In the genomic region with DNA sequence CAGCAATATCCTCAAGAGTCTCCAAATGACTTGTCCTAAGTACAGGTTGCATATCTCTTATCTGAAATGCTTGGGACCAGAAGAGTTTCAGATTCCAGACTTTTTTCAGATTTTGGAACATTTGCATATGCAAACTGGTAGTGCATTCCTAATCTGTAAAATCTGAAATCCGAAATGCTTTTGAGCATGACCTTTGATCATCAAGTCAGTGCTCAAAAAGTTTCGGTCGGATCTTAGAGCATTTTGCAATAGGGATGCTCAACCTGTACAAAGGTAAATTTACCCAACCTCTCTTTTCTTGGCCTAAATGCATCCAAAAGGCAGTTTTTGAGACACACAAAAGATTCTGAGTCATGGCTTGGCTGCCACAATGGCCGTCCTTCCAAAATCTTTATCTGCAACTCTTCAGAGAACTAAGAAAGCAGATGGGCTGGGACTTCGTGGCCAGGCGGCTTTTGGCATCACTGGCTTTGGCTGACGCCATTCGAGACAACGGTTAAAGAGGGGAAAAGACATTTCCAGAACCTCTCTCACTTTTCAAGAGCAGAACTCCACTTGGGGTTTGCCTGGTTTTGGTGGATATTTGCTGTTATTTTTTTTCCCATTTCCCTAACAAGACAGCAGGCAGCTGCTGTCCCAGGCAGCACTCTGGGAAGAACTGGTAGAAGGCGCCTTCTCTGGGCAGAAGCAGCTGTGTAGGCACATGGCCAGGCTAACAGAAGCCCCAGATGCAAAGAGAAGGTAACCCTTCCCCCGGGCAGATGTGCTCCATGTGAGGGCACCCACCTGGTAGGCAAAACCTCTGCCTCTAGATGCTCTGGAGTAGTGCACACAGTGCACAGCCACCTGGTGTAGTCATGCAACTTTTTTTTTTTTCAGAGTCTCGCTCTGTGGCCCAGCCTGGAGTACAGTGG, we compare ENCODE assay signal across 1 cellular context.
TF ChIP-seq lines count a peak whose summit lies in the region.

No MANE protein-coding gene starts in this region.

TF ChIP-seq in K562, 482 proteins besides CTCF, POLR2A, EP300 and RAD21 (continued from another document):
- TF ChIP-seq KDM1A (IDR thresholded peaks at IDR 0.05) (peak; percentile 39 to 54; a peak in 3 of 4 replicates), NFE2 (IDR thresholded peaks at IDR 0.05; ENCODE audit: low read depth) (no peak), HNRNPH1 (optimal IDR thresholded peaks at IDR 0.05; ENCODE audit: low read depth, low read length) (no peak), WHSC1 (IDR thresholded peaks at IDR 0.05; ENCODE audit: low read length) (no peak), MTF1 (CRISPR knock-in tag; IDR thresholded peaks at IDR 0.05; ENCODE audit: borderline replicate concordance) (no peak), SRSF9 (IDR thresholded peaks at IDR 0.05; ENCODE audit: borderline replicate concordance, low read depth, low read length) (no peak), L3MBTL2 (IDR thresholded peaks at IDR 0.05) (peak; percentile 53; the same call in 1 of the 2 replicates), ZNF766 (CRISPR knock-in tag; conservative IDR thresholded peaks at IDR 0.05) (peak; percentile 60; the same call in 1 of the 2 replicates), RFX7 (CRISPR knock-in tag; IDR thresholded peaks at IDR 0.05) (no peak), DMBX1 (CRISPR knock-in tag; IDR thresholded peaks at IDR 0.05; ENCODE audit: borderline replicate concordance) (0 out of 2 replicates have a peak, but pooled peaks have one; percentile 52), ZNF583 (CRISPR knock-in tag; IDR thresholded peaks at IDR 0.05) (no peak), CXXC5 (CRISPR knock-in tag; IDR thresholded peaks at IDR 0.05) (0 out of 2 replicates have a peak, but pooled peaks have one; percentile 3), ZNF764 (CRISPR knock-in tag; IDR thresholded peaks at IDR 0.05; ENCODE audit: low read depth) (no peak), LCOR (CRISPR knock-in tag; IDR thresholded peaks at IDR 0.05) (peak; percentile 83), SNIP1 (IDR thresholded peaks at IDR 0.05; ENCODE audit: low read depth) (no peak), MAFK (IDR thresholded peaks at IDR 0.05; ENCODE audit: low read length) (peak; percentile 30; the same call in 1 of the 2 replicates), DNMT1 (IDR thresholded peaks at IDR 0.05) (no peak), ESRRB (CRISPR knock-in tag; IDR thresholded peaks at IDR 0.05; ENCODE audit: borderline replicate concordance) (no peak), CREM (IDR thresholded peaks at IDR 0.05; ENCODE audit: low read depth) (peak; percentile 54), SMARCE1 (IDR thresholded peaks at IDR 0.05) (0 out of 2 replicates have a peak, but pooled peaks have one; percentile 13), FOSL1 (tag; conservative IDR thresholded peaks at IDR 0.05) (peak; percentile 70), MTA1 (IDR thresholded peaks at IDR 0.05; ENCODE audit: borderline replicate concordance) (no peak), GTF2E2 (tag; IDR thresholded peaks at IDR 0.05) (no peak), CBFA2T2 (conservative IDR thresholded peaks at IDR 0.05) (0 out of 2 replicates have a peak, but pooled peaks have one; percentile 2)
- TF ChIP-seq, protein P1, sequence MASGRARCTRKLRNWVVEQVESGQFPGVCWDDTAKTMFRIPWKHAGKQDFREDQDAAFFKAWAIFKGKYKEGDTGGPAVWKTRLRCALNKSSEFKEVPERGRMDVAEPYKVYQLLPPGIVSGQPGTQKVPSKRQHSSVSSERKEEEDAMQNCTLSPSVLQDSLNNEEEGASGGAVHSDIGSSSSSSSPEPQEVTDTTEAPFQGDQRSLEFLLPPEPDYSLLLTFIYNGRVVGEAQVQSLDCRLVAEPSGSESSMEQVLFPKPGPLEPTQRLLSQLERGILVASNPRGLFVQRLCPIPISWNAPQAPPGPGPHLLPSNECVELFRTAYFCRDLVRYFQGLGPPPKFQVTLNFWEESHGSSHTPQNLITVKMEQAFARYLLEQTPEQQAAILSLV (tag; IDR thresholded peaks at IDR 0.05): no peak
- TF ChIP-seq, protein P2, sequence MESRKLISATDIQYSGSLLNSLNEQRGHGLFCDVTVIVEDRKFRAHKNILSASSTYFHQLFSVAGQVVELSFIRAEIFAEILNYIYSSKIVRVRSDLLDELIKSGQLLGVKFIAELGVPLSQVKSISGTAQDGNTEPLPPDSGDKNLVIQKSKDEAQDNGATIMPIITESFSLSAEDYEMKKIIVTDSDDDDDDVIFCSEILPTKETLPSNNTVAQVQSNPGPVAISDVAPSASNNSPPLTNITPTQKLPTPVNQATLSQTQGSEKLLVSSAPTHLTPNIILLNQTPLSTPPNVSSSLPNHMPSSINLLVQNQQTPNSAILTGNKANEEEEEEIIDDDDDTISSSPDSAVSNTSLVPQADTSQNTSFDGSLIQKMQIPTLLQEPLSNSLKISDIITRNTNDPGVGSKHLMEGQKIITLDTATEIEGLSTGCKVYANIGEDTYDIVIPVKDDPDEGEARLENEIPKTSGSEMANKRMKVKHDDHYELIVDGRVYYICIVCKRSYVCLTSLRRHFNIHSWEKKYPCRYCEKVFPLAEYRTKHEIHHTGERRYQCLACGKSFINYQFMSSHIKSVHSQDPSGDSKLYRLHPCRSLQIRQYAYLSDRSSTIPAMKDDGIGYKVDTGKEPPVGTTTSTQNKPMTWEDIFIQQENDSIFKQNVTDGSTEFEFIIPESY (CRISPR knock-in tag; IDR thresholded peaks at IDR 0.05): peak; percentile 10; the same call in 1 of the 2 replicates
TF ChIP-seq in K562: peak in this region for 30.
